In genomic region chr18:45139478-45139877, GRCh38 we compare ENCODE assay signal across 27 cellular contexts.
"Had no signal": no experiment of that assay in that cellular context is flagged by ENCODE, and none has a peak within 500 bp of the region (broad histone marks: within the 10 kb centered on the region; RNA-seq: fewer than 3 reads in every experiment).

No MANE protein-coding gene starts in this region.

- H3K27me3 Mint-ChIP-seq: activated CD4-positive, alpha-beta T cell treated with anti-CD3 and anti-CD28 coated beads for 36 hours; activated naive CD8-positive, alpha-beta T cell treated with anti-CD3 and anti-CD28 coated beads, Interleukin-2, amount 10 ng/mL, durations not matched to agents 7 days and 5 days; activated T-cell treated with anti-CD3 and anti-CD28 coated beads, Interleukin-2, amount 50 U/mL, for 24 hours had no signal

- H3K4me1 Mint-ChIP-seq: activated CD4-positive, alpha-beta T cell treated with anti-CD3 and anti-CD28 coated beads for 36 hours; activated CD4-positive, alpha-beta T cell treated with anti-CD3 and anti-CD28 coated beads, Interleukin-2, amount 10 ng/mL, durations not matched to agents 7 days and 5 days; activated naive CD4-positive, alpha-beta T cell treated with anti-CD3 and anti-CD28 coated beads, Interleukin-2, amount 50 U/mL, for 24 hours; activated naive CD8-positive, alpha-beta T cell treated with anti-CD3 and anti-CD28 coated beads, Interleukin-2, amount 10 ng/mL, durations not matched to agents 7 days and 5 days had no signal

- H3K9me3 Mint-ChIP-seq: activated CD4-positive, alpha-beta T cell treated with anti-CD3 and anti-CD28 coated beads, Interleukin-2, amount 10 ng/mL, durations not matched to agents 7 days and 5 days; activated naive CD8-positive, alpha-beta T cell treated with anti-CD3 and anti-CD28 coated beads, Interleukin-2, amount 10 ng/mL, durations not matched to agents 7 days and 5 days; activated T-helper 2 cell treated with anti-CD3 and anti-CD28 coated beads, Interferon-gamma antibody, Interleukin-2, Interleukin-4, amounts not matched to agents 10 μg/mL and 5 μg/mL and 100 μg/mL, durations not matched to agents 14 hours and 24 hours and 36 hours had no signal

- H3K4me3 Mint-ChIP-seq: activated CD4-positive, alpha-beta T cell treated with anti-CD3 and anti-CD28 coated beads for 36 hours; activated CD4-positive, alpha-beta T cell treated with anti-CD3 and anti-CD28 coated beads, Interleukin-2, amount 10 ng/mL, durations not matched to agents 7 days and 5 days; activated CD8-positive, alpha-beta T cell treated with anti-CD3 and anti-CD28 coated beads, Interleukin-2, amount 10 ng/mL, durations not matched to agents 7 days and 5 days; activated naive CD4-positive, alpha-beta T cell treated with anti-CD3 and anti-CD28 coated beads, Interleukin-2, amount 50 U/mL, for 24 hours; activated naive CD8-positive, alpha-beta T cell treated with anti-CD3 and anti-CD28 coated beads, Interleukin-2, amount 10 ng/mL, durations not matched to agents 7 days and 5 days; activated T-cell treated with anti-CD3 and anti-CD28 coated beads, Interleukin-2, amount 50 U/mL, for 24 hours had no signal

- H3K27ac Mint-ChIP-seq: activated CD4-positive, alpha-beta T cell treated with anti-CD3 and anti-CD28 coated beads for 36 hours; activated CD4-positive, alpha-beta T cell treated with anti-CD3 and anti-CD28 coated beads, Interleukin-2, amount 10 ng/mL, durations not matched to agents 7 days and 5 days; activated CD8-positive, alpha-beta T cell treated with anti-CD3 and anti-CD28 coated beads, Interleukin-2, amount 10 ng/mL, durations not matched to agents 7 days and 5 days; activated naive CD4-positive, alpha-beta T cell treated with anti-CD3 and anti-CD28 coated beads, Interleukin-2, amount 50 U/mL, for 24 hours; activated naive CD8-positive, alpha-beta T cell treated with anti-CD3 and anti-CD28 coated beads, Interleukin-2, amount 10 ng/mL, durations not matched to agents 7 days and 5 days; activated T-cell treated with anti-CD3 and anti-CD28 coated beads, Interleukin-2, amount 50 U/mL, for 24 hours; activated T-helper 2 cell treated with anti-CD3 and anti-CD28 coated beads, Interferon-gamma antibody, Interleukin-2, Interleukin-4, amounts not matched to agents 10 μg/mL and 5 μg/mL and 100 μg/mL, durations not matched to agents 14 hours and 24 hours and 36 hours had no signal

- ATAC-seq: activated CD4-positive, alpha-beta T cell treated with anti-CD3 and anti-CD28 coated beads for 36 hours; activated CD4-positive, CD25-positive, alpha-beta regulatory T cell treated with anti-CD3 and anti-CD28 coated beads, Interleukin-2, amount 50 U/mL, for 24 hours; activated CD8-positive, alpha-beta T cell treated with anti-CD3 and anti-CD28 coated beads, Interleukin-2, amount 10 ng/mL, durations not matched to agents 7 days and 5 days; body of pancreas had no signal

- H3K36me3 Mint-ChIP-seq: activated naive CD4-positive, alpha-beta T cell treated with anti-CD3 and anti-CD28 coated beads, Interleukin-2, amount 50 U/mL, for 24 hours; activated naive CD8-positive, alpha-beta T cell treated with anti-CD3 and anti-CD28 coated beads, Interleukin-2, amount 10 ng/mL, durations not matched to agents 7 days and 5 days had no signal

- H3K4me3 ChIP-seq: body of pancreas, breast epithelium, SJCRH30, SK-N-MC had no signal

- DNase-seq: activated CD4-positive, alpha-beta T cell treated with anti-CD3 and anti-CD28 coated beads for 36 hours; activated CD4-positive, alpha-beta T cell treated with anti-CD3 and anti-CD28 coated beads, Interleukin-2, amount 10 ng/mL, durations not matched to agents 7 days and 5 days; activated CD4-positive, alpha-beta T cell treated with anti-CD3 and anti-CD28 coated beads, Interleukin-2, amount 50 U/mL, for 48 hours; activated CD8-positive, alpha-beta T cell treated with anti-CD3 and anti-CD28 coated beads, Interleukin-2, amount 10 ng/mL, durations not matched to agents 7 days and 5 days; activated gamma-delta T cell; activated naive CD4-positive, alpha-beta T cell treated with Interleukin-2 at 50 U/mL for 16 hours; activated naive CD8-positive, alpha-beta T cell treated with anti-CD3 and anti-CD28 coated beads, Interleukin-2, amount 10 ng/mL, durations not matched to agents 7 days and 5 days; activated T-cell treated with anti-CD3 and anti-CD28 coated beads, Interleukin-2, amount 50 U/mL, for 24 hours; amygdala; body of pancreas; cerebellar nuclear complex; NCI-H1092 treated with DMSO at 0.1 percent for 48 hours; NCI-H1417 treated with DMSO at 0.1 percent for 48 hours; NCI-H187 treated with DMSO at 0.1 percent for 48 hours; NCI-H2081 treated with DMSO at 0.1 percent for 48 hours; NCI-H345; NCI-H526; NCI-H748 treated with DMSO at 0.1 percent for 48 hours; OCI-M1; SHP77; T1000 had no signal
